Comparison of ENCODE assay signal across 11 cellular contexts in the genomic region with DNA sequence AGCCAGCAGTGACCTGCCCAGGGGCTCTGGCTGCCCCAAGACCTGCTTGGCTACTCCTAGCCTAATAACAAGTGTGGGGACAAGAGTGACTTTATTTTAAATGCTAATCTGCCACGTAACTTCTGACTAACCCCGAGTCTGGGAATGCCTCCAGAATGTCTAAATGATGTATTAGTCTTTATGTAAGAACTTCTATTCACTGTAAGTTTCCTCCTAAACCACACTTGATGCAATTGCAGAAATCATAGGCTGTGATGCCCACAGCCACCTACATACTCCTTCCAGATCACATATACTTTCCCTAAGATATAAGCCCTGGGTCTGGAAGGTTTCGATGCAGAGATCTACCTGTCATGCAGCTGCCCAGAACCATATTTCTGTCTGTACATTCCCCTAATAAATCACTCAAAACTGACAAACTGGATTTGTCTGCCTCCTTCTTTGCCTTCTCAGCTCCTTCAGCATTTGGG. TPM values are rescaled to one million over a fixed set of nuclear protein-coding genes. Genes with fewer than 3 reads are reported as not detected.
DNase-seq lines count a peak whose midpoint lies in the region; ATAC-seq, FAIRE-seq and TF ChIP-seq lines count a peak whose summit lies in the region.
"Had no signal": no experiment of that assay in that cellular context is flagged by ENCODE, and none has a peak within 500 bp of the region (broad histone marks: within the 10 kb centered on the region; RNA-seq: fewer than 3 reads in every experiment).

No MANE protein-coding gene starts in this region.

- H3K4me2 ChIP-seq in HepG2 (ENCODE audit: low read depth, low read length): no peak overlapping the region

- H3K79me2 ChIP-seq in HepG2 (ENCODE audit: insufficient read depth, low read length): peaks cover 5% of the 10 kb centered on the region

- H3K27ac Mint-ChIP-seq in HFFc6 (peak overlapping the region; percentile 70), type B pancreatic cell (peak overlapping the region; percentile 37)

- BruUV-seq in HepG2 (replicated peaks; lab: Mats Ljungman, UMichigan): no TSS peak

- no peaks in the 10 kb centered on the region for H3K9me3 ChIP-seq in HepG2 (ENCODE audit: low read length)
- H3K9me3 ChIP-seq: Peyer's patch had no signal

- peak; percentile 89 for DNase-seq in HFFc6
- DNase-seq in astrocyte of the hippocampus (ENCODE audit: low read depth, low spot score): peak; percentile 93
- DNase-seq in iris pigment epithelial cell (ENCODE audit: low read depth): peak; percentile 88
- DNase-seq in type B pancreatic cell (ENCODE audit: extremely low spot score, unreplicated experiment): no peak
- no peak for DNase-seq in NCI-H2227 treated with DMSO at 0.1 percent for 48 hours (lab: John Stamatoyannopoulos, UW)
- no peak for DNase-seq in HepG2 (ENCODE audit: low spot score)
- DNase-seq: kidney, NCI-H187, Peyer's patch had no signal

- no peak overlapping the region for H2AFZ ChIP-seq in HepG2 (ENCODE audit: low read length)

- TF ChIP-seq POLR2A in HepG2 (IDR thresholded peaks at IDR 0.05; ENCODE audit: insufficient read depth in 1 of 2, low read depth in 2 of 2, low read length in 2 of 2): no peak

- H3K36me3 Mint-ChIP-seq in HFFc6 (ENCODE audit: low read depth): no peaks in the 10 kb centered on the region
- H3K36me3 Mint-ChIP-seq in type B pancreatic cell: no peaks in the 10 kb centered on the region

- H3K36me3 ChIP-seq in HepG2 (replicated peaks in 1 of 2; ENCODE audit: control insufficient read depth in 1 of 2, insufficient read depth in 2 of 2, low read length in 2 of 2): no peaks in the 10 kb centered on the region
- H3K36me3 ChIP-seq: Peyer's patch had no signal

- CTCF ChIA-PET in HepG2 (lab: Yijun Ruan, JAX; ENCODE audit: low intra/inter-chr PET ratio, low total read pairs): no interaction called here

- TF ChIP-seq CTCF in HFFc6 (IDR thresholded peaks at IDR 0.05) (no peak), type B pancreatic cell (conservative IDR thresholded peaks at IDR 0.05) (no peak), HepG2 (CRISPR knock-in tag; IDR thresholded peaks at IDR 0.05) (no peak)

- in situ Hi-C loops in HepG2 (cut with HindIII; ENCODE audit: extremely low pct_ligation_motif_present, low pct_unique_long_range_greater_than_20kb): no loop called here

- intact Hi-C loops in HepG2 (cut with micrococcal nuclease; ENCODE audit: unreplicated experiment): no loop called here

- H3K27me3 ChIP-seq in HepG2 (ENCODE audit: control insufficient read depth in 1 of 2, insufficient read depth in 2 of 2, low read length in 2 of 2): no peaks in the 10 kb centered on the region; a peak in 1 of 5 replicates
- H3K27me3 ChIP-seq: Peyer's patch had no signal

- POLR2A ChIA-PET in HepG2 (lab: Yijun Ruan, JAX): no interaction called here

- H3K4me3 ChIP-seq in HepG2 (replicated peaks in 1 of 3; ENCODE audit: insufficient read depth in 1 of 3, low read depth in 2 of 3, low read length in 3 of 3): no peak overlapping the region
- H3K4me3 ChIP-seq: Peyer's patch had no signal

- H4K20me1 ChIP-seq in HepG2 (ENCODE audit: insufficient read depth, low read length): no peaks in the 10 kb centered on the region

- no peak for TF ChIP-seq RAD21 in HepG2 (CRISPR knock-in tag; IDR thresholded peaks at IDR 0.05)

- H3K4me3 Mint-ChIP-seq in HFFc6 (peak overlapping the region; percentile 11; the same call in 1 of the 2 replicates), type B pancreatic cell (no peak overlapping the region)

- H3K9me3 Mint-ChIP-seq in HFFc6: no peaks in the 10 kb centered on the region
- no peaks in the 10 kb centered on the region for H3K9me3 Mint-ChIP-seq in type B pancreatic cell

- H3K4me1 Mint-ChIP-seq in HFFc6 (ENCODE audit: low read depth) (peaks cover 36% of the 10 kb centered on the region), type B pancreatic cell (ENCODE audit: unreplicated experiment) (peaks cover 7% of the 10 kb centered on the region)

- H3K27me3 Mint-ChIP-seq in HFFc6 (ENCODE audit: insufficient read depth) (no peaks in the 10 kb centered on the region), type B pancreatic cell (no peaks in the 10 kb centered on the region)

- no peak for ATAC-seq in HG03097 (IDR thresholded peaks at IDR 0.05; ENCODE audit: low FRiP score, unreplicated experiment)
- no peak for ATAC-seq in HepG2

- peaks cover 13% of the 10 kb centered on the region for H3K4me1 ChIP-seq in HepG2 (ENCODE audit: insufficient read depth, low read length)
- H3K4me1 ChIP-seq: Peyer's patch had no signal

- WGBS in HepG2 (ENCODE audit: low lambda C conversion rate): 71% methylated on average over 3 of the region's 3 CpGs

- no peak for FAIRE-seq in HepG2 (lab: Jason Lieb, UNC)
- FAIRE-seq: G401.6, kidney had no signal

- H3K27ac ChIP-seq in HepG2 (ENCODE audit: extremely low read length, insufficient read depth, low read length): no peak overlapping the region
- H3K27ac ChIP-seq: Peyer's patch had no signal

- TF ChIP-seq EP300 in HepG2 (IDR thresholded peaks at IDR 0.05; ENCODE audit: low read depth in 2 of 2, low read length in 2 of 2) (no peak), HepG2 (CRISPR knock-in tag; IDR thresholded peaks at IDR 0.05; ENCODE audit: borderline replicate concordance) (no peak)

- H3K9ac ChIP-seq in HepG2 (ENCODE audit: insufficient read depth, low read depth, low read length): no peak overlapping the region

TF ChIP-seq in HepG2, 621 proteins besides CTCF, POLR2A, EP300 and RAD21 (continues in another document):
- TF ChIP-seq ZNF878 (CRISPR knock-in tag; IDR thresholded peaks at IDR 0.05) (no peak), ZNF83 (CRISPR knock-in tag; IDR thresholded peaks at IDR 0.05; ENCODE audit: borderline replicate concordance) (no peak), TCF7L2 (IDR thresholded peaks at IDR 0.05; ENCODE audit: low read depth, low read length) (no peak)
- TF ChIP-seq, protein P1, sequence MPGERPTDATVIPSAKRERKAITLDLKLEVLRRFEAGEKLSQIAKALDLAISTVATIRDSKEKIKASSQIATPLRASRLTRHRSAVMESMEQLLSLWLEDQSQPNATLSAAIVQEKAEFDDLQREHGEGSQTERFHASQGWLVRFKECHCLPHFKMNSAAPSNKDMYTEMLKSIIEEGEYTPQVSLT (CRISPR knock-in tag; IDR thresholded peaks at IDR 0.05; ENCODE audit: borderline replicate concordance, low read depth): no peak

RNA-seq across cellular contexts. Expression of gene VPS45, which starts 5.9 kb away (rescaled TPM):
- total RNA-seq in HFFc6 (2021; fragmentation: NEBNext Ultra II Directional; extraction: Animal tissue kit (Norgen Biotek cat#: 25700)): 10 to 100 TPM; 35.6 to 43.3 (median 37.1) TPM
- total RNA-seq in type B pancreatic cell (ENCODE audit: low replicate concordance): 25.9 and 41.5 TPM in 2 replicates
- 25.2 and 26.5 TPM in 2 replicates for total RNA-seq in HepG2 (2016; rRNA removed; fragmentation: Illumina TruSeq; extraction: Trizol)
- 8.0 TPM in 2 replicates for total RNA-seq in HepG2 (2016; cell fraction: cytosol; rRNA removed; fragmentation: Illumina TruSeq; extraction: Trizol; ENCODE audit: low read depth)
- 25.8 and 26.0 TPM in 2 replicates for total RNA-seq in HepG2 (2016; cell fraction: insoluble cytoplasmic fraction; rRNA removed; fragmentation: Illumina TruSeq; extraction: Trizol)
- 10.8 and 11.3 TPM in 2 replicates for total RNA-seq in HepG2 (2016; cell fraction: membrane; rRNA removed; fragmentation: Illumina TruSeq; extraction: Trizol)
- total RNA-seq in HepG2 (2016; cell fraction: nucleus; rRNA removed; fragmentation: Illumina TruSeq; extraction: Trizol): 38.6 and 41.0 TPM in 2 replicates
- polyA plus RNA-seq in HepG2 (2011; rRNA removed): 13.7 and 15.2 TPM in 2 replicates
- polyA plus RNA-seq in HepG2 (2011; cell fraction: cytosol; rRNA removed): 6.1 and 7.0 TPM in 2 replicates
- polyA plus RNA-seq in HepG2 (2011; cell fraction: nucleus; rRNA removed): 20.0 and 25.9 TPM in 2 replicates
- polyA plus RNA-seq in HepG2 (2012): 11.5 and 12.2 TPM in 2 replicates
- 3.5 and 3.6 TPM in 2 replicates for polyA plus RNA-seq in HepG2 (2016; cell fraction: cytosol; fragmentation: Illumina TruSeq; extraction: Trizol; ENCODE audit: low read depth)
- 23.3 and 24.2 TPM in 2 replicates for polyA plus RNA-seq in HepG2 (2016; cell fraction: insoluble cytoplasmic fraction; fragmentation: Illumina TruSeq; extraction: Trizol; ENCODE audit: low read depth)
- polyA plus RNA-seq in HepG2 (2016; cell fraction: membrane; fragmentation: Illumina TruSeq; extraction: Trizol; ENCODE audit: low read depth): 6.7 and 6.9 TPM in 2 replicates
- 31.9 and 37.1 TPM in 2 replicates for polyA plus RNA-seq in HepG2 (2016; cell fraction: nucleus; fragmentation: Illumina TruSeq; extraction: Trizol; ENCODE audit: insufficient read depth, low read depth)
- 5.9 and 24.6 TPM in 2 replicates for polyA minus RNA-seq in HepG2 (2011; rRNA and poly(A)+ RNA removed; ENCODE audit: low replicate concordance)
- polyA minus RNA-seq in HepG2 (2011; cell fraction: cytosol; rRNA and poly(A)+ RNA removed): 5.8 and 6.3 TPM in 2 replicates
- polyA minus RNA-seq in HepG2 (2011; cell fraction: nucleus; rRNA and poly(A)+ RNA removed): 51.5 and 69.6 TPM in 2 replicates

RNA-seq across cellular contexts. Expression of gene OTUD7B, which starts 51.1 kb away (rescaled TPM):
- total RNA-seq in HFFc6 (2021; fragmentation: NEBNext Ultra II Directional; extraction: Animal tissue kit (Norgen Biotek cat#: 25700)): 10 to 100 TPM; 26.2 to 29.6 (median 28.7) TPM
- total RNA-seq in type B pancreatic cell (ENCODE audit: low replicate concordance): 31.6 and 35.9 TPM in 2 replicates
- 11.2 and 13.2 TPM in 2 replicates for total RNA-seq in HepG2 (2016; rRNA removed; fragmentation: Illumina TruSeq; extraction: Trizol)
- 0.71 and 1.0 TPM in 2 replicates for total RNA-seq in HepG2 (2016; cell fraction: cytosol; rRNA removed; fragmentation: Illumina TruSeq; extraction: Trizol; ENCODE audit: low read depth)
- total RNA-seq in HepG2 (2016; cell fraction: insoluble cytoplasmic fraction; rRNA removed; fragmentation: Illumina TruSeq; extraction: Trizol): 11.4 and 11.7 TPM in 2 replicates
- total RNA-seq in HepG2 (2016; cell fraction: membrane; rRNA removed; fragmentation: Illumina TruSeq; extraction: Trizol): 3.2 and 4.0 TPM in 2 replicates
- total RNA-seq in HepG2 (2016; cell fraction: nucleus; rRNA removed; fragmentation: Illumina TruSeq; extraction: Trizol): 6.9 and 9.0 TPM in 2 replicates
- polyA plus RNA-seq in HepG2 (2011; rRNA removed): 5.1 and 6.9 TPM in 2 replicates
- polyA plus RNA-seq in HepG2 (2011; cell fraction: cytosol; rRNA removed): 3.7 and 5.3 TPM in 2 replicates
- polyA plus RNA-seq in HepG2 (2011; cell fraction: nucleus; rRNA removed): 5.4 and 7.1 TPM in 2 replicates
- polyA plus RNA-seq in HepG2 (2012): 6.4 and 7.6 TPM in 2 replicates
- 0.26 and 0.34 TPM in 2 replicates for polyA plus RNA-seq in HepG2 (2016; cell fraction: cytosol; fragmentation: Illumina TruSeq; extraction: Trizol; ENCODE audit: low read depth)
- 5.6 and 6.2 TPM in 2 replicates for polyA plus RNA-seq in HepG2 (2016; cell fraction: insoluble cytoplasmic fraction; fragmentation: Illumina TruSeq; extraction: Trizol; ENCODE audit: low read depth)
- polyA plus RNA-seq in HepG2 (2016; cell fraction: membrane; fragmentation: Illumina TruSeq; extraction: Trizol; ENCODE audit: low read depth): 0.89 and 0.92 TPM in 2 replicates
- 7.0 TPM in 2 replicates for polyA plus RNA-seq in HepG2 (2016; cell fraction: nucleus; fragmentation: Illumina TruSeq; extraction: Trizol; ENCODE audit: insufficient read depth, low read depth)
- 15.0 and 39.2 TPM in 2 replicates for polyA minus RNA-seq in HepG2 (2011; rRNA and poly(A)+ RNA removed; ENCODE audit: low replicate concordance)
- 5.4 and 8.4 TPM in 2 replicates for polyA minus RNA-seq in HepG2 (2011; cell fraction: cytosol; rRNA and poly(A)+ RNA removed)
- polyA minus RNA-seq in HepG2 (2011; cell fraction: nucleus; rRNA and poly(A)+ RNA removed): 9.9 and 17.0 TPM in 2 replicates

Comparison
In these comparisons a context has a peak if more than half of its experiments do, and no peak if none do; other contexts are left out.
1. DNase-seq: peak in HFFc6 (single experiment), astrocyte of the hippocampus (single experiment) and iris pigment epithelial cell (single experiment); none in type B pancreatic cell (single experiment), NCI-H2227 treated with DMSO at 0.1 percent for 48 hours (single experiment) and HepG2 (single experiment).